Comparison of ENCODE assay signal across 8 cellular contexts in genomic region chr1:8317647-8318360, GRCh38. TPM values are rescaled to one million over a fixed set of nuclear protein-coding genes. Genes with fewer than 3 reads are reported as not detected.
DNase-seq lines count a peak whose midpoint lies in the region; ATAC-seq and TF ChIP-seq lines count a peak whose summit lies in the region.

TSS of gene SLC45A1 (plus strand) at chr1:8318114. CDS start at chr1:8324330, 6,216 bp downstream.

- no peak for TF ChIP-seq EP300 in esophagus muscularis mucosa (IDR thresholded peaks at IDR 0.05)

- peak; percentile 32 for TF ChIP-seq POLR2A in esophagus muscularis mucosa (IDR thresholded peaks at IDR 0.05; ENCODE audit: low read depth)

- peak; percentile 67 for ATAC-seq in GM21529 (IDR thresholded peaks at IDR 0.05; ENCODE audit: unreplicated experiment)

- intact Hi-C loops in esophagus muscularis mucosa (cut with DNase I), result loop anchor here (10.0 kb wide), 2 partner anchors 113 to 203 kb away; no protein-coding TSS in a partner anchor

- no peaks in the 10 kb centered on the region for H3K9me3 ChIP-seq in esophagus muscularis mucosa

- H3K27me3 ChIP-seq in ACC112 (ENCODE audit: insufficient read depth, low read length), result no peaks in the 10 kb centered on the region
- no peaks in the 10 kb centered on the region for H3K27me3 ChIP-seq in esophagus muscularis mucosa

- peak within 1 kb of the TSS; percentile 86 for H2AFZ ChIP-seq in ACC112 (ENCODE audit: low read length, unreplicated experiment)

- no peaks in the 10 kb centered on the region for H3K36me3 ChIP-seq in ACC112 (ENCODE audit: insufficient read depth, low read length)
- H3K36me3 ChIP-seq in esophagus muscularis mucosa, result no peaks in the 10 kb centered on the region

- H3K27ac ChIP-seq in ACC112 (ENCODE audit: low read depth, low read length), result no peak within 1 kb of the TSS
- H3K27ac ChIP-seq in esophagus muscularis mucosa (replicated peaks in 1 of 4), result peak within 1 kb of the TSS; percentile 69 to 77 (median 72)

- peaks cover 5% of the 10 kb centered on the region for H3K4me1 ChIP-seq in ACC112 (ENCODE audit: control insufficient read depth, insufficient read depth, low read length, unreplicated experiment)
- H3K4me1 ChIP-seq in esophagus muscularis mucosa, result peaks cover 20 to 52% (median 47%) of the 10 kb centered on the region in 4 donors

- H3K79me2 ChIP-seq in ACC112 (ENCODE audit: control insufficient read depth, insufficient read depth, low read length, unreplicated experiment), result no peaks in the 10 kb centered on the region

- 29% methylated on average over 21 of the region's 73 CpGs for WGBS in esophagus muscularis mucosa

- no peak for TF ChIP-seq CTCF in esophagus muscularis mucosa (IDR thresholded peaks at IDR 0.05)

- DNase-seq in NCI-H748 treated with DMSO at 0.1 percent for 48 hours (lab: John Stamatoyannopoulos, UW), result peak; percentile 28
- DNase-seq in activated T-cell treated with anti-CD3 and anti-CD28 coated beads, Interleukin-2, amount 50 U/mL, for 48 hours, result peak; percentile 82 to 88
- no peak for DNase-seq in esophagus muscularis mucosa (ENCODE audit: extremely low spot score)
- peak; percentile 56 for DNase-seq in myocyte (ENCODE audit: low read depth)
- peak; percentile 46 to 64 for DNase-seq in stimulated activated CD8-positive, alpha-beta memory T cell treated with anti-CD3 and anti-CD28 coated beads, Interleukin-4, amount 100 ng/mL, for 4 hours (ENCODE audit: low read depth in 2 of 2, low spot score in 1 of 2)
- no peak for DNase-seq in dedifferentiated amniotic fluid mesenchymal stem cell (ENCODE audit: extremely low spot score)

- H3K4me3 ChIP-seq in ACC112 (ENCODE audit: low read depth, low read length) (peak within 1 kb of the TSS; percentile 87), esophagus muscularis mucosa (peak within 1 kb of the TSS; percentile 64 to 91 (median 70))

RNA-seq across cellular contexts. Expression of gene SLC45A1, which starts in this region (rescaled TPM):
- total RNA-seq in esophagus muscularis mucosa (10 to 100 TPM in 2 of 4 donors, 1 to 10 TPM in 2; 6.8 to 17.5 (median 10.7) TPM), myocyte (0.70 and 0.94 TPM in 2 replicates)
- 3.0 TPM for polyA plus RNA-seq in myocyte (2012)

Comparison
In these comparisons a context has a peak if more than half of its experiments do, and no peak if none do; other contexts are left out.
1. DNase-seq: peak in NCI-H748 treated with DMSO at 0.1 percent for 48 hours (single experiment), activated T-cell treated with anti-CD3 and anti-CD28 coated beads, Interleukin-2, amount 50 U/mL, for 48 hours (2 of 2), myocyte (single experiment) and stimulated activated CD8-positive, alpha-beta memory T cell treated with anti-CD3 and anti-CD28 coated beads, Interleukin-4, amount 100 ng/mL, for 4 hours (2 of 2); none in esophagus muscularis mucosa (single experiment) and dedifferentiated amniotic fluid mesenchymal stem cell (single experiment).